1 cellular context compared by ENCODE assay signal in the genomic region with DNA sequence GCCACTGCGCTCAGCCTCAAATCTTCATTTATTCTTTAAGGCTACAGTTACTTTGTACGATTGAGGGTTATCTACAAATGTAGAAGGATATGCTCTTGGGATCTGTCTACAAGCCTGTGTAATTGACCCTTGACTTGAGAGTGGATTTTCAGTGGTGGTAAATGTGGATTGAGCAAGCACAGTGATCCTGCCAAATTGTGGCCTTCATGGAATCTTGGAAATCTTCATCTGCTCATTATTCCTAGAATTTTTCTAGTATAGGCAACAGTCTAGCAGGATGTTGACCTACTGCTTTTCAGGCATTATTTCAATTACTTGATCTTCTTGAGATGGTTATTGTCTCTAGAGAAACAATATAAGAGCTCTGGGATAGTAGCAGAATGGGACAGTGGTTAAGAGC.
TF ChIP-seq lines count a peak whose summit lies in the region.

No MANE protein-coding gene starts in this region.

TF ChIP-seq in IMR-90, 13 proteins besides CTCF, POLR2A, EP300 and RAD21 (continued from another document):
- TF ChIP-seq, protein P1, sequence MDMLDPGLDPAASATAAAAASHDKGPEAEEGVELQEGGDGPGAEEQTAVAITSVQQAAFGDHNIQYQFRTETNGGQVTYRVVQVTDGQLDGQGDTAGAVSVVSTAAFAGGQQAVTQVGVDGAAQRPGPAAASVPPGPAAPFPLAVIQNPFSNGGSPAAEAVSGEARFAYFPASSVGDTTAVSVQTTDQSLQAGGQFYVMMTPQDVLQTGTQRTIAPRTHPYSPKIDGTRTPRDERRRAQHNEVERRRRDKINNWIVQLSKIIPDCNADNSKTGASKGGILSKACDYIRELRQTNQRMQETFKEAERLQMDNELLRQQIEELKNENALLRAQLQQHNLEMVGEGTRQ (IDR thresholded peaks at IDR 0.05; ENCODE audit: low read depth, low read length), result no peak
- no peak for TF ChIP-seq RCOR1 (IDR thresholded peaks at IDR 0.05; ENCODE audit: insufficient replicate concordance, low read length)
- no peak for TF ChIP-seq NFE2L2 (IDR thresholded peaks at IDR 0.05; ENCODE audit: low read depth, low read length)
- no peak for TF ChIP-seq SMC3 (IDR thresholded peaks at IDR 0.05; ENCODE audit: low read depth, low read length)
- TF ChIP-seq CEBPB (IDR thresholded peaks at IDR 0.05; ENCODE audit: low read depth, low read length), result no peak
- no peak for TF ChIP-seq MAZ (IDR thresholded peaks at IDR 0.05; ENCODE audit: borderline replicate concordance, low read depth, low read length)
- TF ChIP-seq BHLHE40 (IDR thresholded peaks at IDR 0.05; ENCODE audit: low read depth, low read length), result no peak
